Comparison of ENCODE assay signal across 22 cellular contexts in genomic region chr11:43953521-43953920, GRCh38.
"Had no signal": no experiment of that assay in that cellular context is flagged by ENCODE, and none has a peak within 500 bp of the region (broad histone marks: within the 10 kb centered on the region; RNA-seq: fewer than 3 reads in every experiment).

No MANE protein-coding gene starts in this region.

- H3K4me1 ChIP-seq: gastrocnemius medialis, spleen, testis, tibial nerve, upper lobe of right lung, vagina had no signal

- H3K27ac ChIP-seq: epithelial cell of prostate, esophagus muscularis mucosa, gastrocnemius medialis, spleen, testis, tibial nerve, upper lobe of right lung, vagina had no signal

- H3K36me3 Mint-ChIP-seq: natural killer cell; stimulated activated memory B cell treated with anti-CD40 and anti-IgM and Interleukin-4, amounts not matched to agents 10 μg/mL and 1 μg/mL and 100 μg/mL, for 72 hours had no signal

- H3K27me3 ChIP-seq: esophagus muscularis mucosa, gastrocnemius medialis, testis, tibial nerve, upper lobe of right lung, vagina had no signal

- H3K27ac Mint-ChIP-seq: dendritic cell treated with granulocyte-macrophage colony-stimulating factor and Interleukin-4, amounts not matched to agents 40 ng/mL and 50 ng/mL, for 4 days; effector memory CD8-positive, alpha-beta T cell; natural killer cell; stimulated activated memory B cell treated with anti-CD40 and anti-IgM and Interleukin-4, amounts not matched to agents 10 μg/mL and 1 μg/mL and 100 μg/mL, for 72 hours; stimulated activated naive CD8-positive, alpha-beta T cell treated with anti-CD3 and anti-CD28 coated beads, Interleukin-15, amount 100 ng/mL, for 72 hours had no signal

- H3K4me3 ChIP-seq: esophagus muscularis mucosa, gastrocnemius medialis, mucosa of descending colon, spleen, testis, tibial nerve, upper lobe of right lung, vagina had no signal

- H3K4me3 Mint-ChIP-seq: dendritic cell treated with granulocyte-macrophage colony-stimulating factor and Interleukin-4, amounts not matched to agents 40 ng/mL and 50 ng/mL, for 4 days; effector memory CD8-positive, alpha-beta T cell; natural killer cell; neural crest cell; stimulated activated memory B cell treated with anti-CD40 and anti-IgM and Interleukin-4, amounts not matched to agents 10 μg/mL and 1 μg/mL and 100 μg/mL, for 72 hours; stimulated activated naive CD8-positive, alpha-beta T cell treated with anti-CD3 and anti-CD28 coated beads, Interleukin-15, amount 100 ng/mL, for 72 hours had no signal

- ATAC-seq: effector memory CD8-positive, alpha-beta T cell; gastrocnemius medialis; left colon; mucosa of descending colon; natural killer cell; sciatic nerve; stimulated activated memory B cell treated with anti-CD40 and anti-IgM and Interleukin-4, amounts not matched to agents 10 μg/mL and 1 μg/mL and 100 μg/mL, for 72 hours; stimulated activated naive CD8-positive, alpha-beta T cell treated with anti-CD3 and anti-CD28 coated beads, Interleukin-15, amount 100 ng/mL, for 72 hours; upper lobe of right lung had no signal

- H3K36me3 ChIP-seq: esophagus muscularis mucosa, gastrocnemius medialis, spleen, tibial nerve, upper lobe of right lung, vagina had no signal

- H3K9me3 ChIP-seq: esophagus muscularis mucosa, gastrocnemius medialis, mucosa of descending colon, testis, tibial nerve, upper lobe of right lung, vagina had no signal

- H3K9me3 Mint-ChIP-seq: dendritic cell treated with granulocyte-macrophage colony-stimulating factor and Interleukin-4, amounts not matched to agents 40 ng/mL and 50 ng/mL, for 4 days; effector memory CD8-positive, alpha-beta T cell; natural killer cell; stimulated activated memory B cell treated with anti-CD40 and anti-IgM and Interleukin-4, amounts not matched to agents 10 μg/mL and 1 μg/mL and 100 μg/mL, for 72 hours had no signal

- H3K4me1 Mint-ChIP-seq: natural killer cell; neural crest cell; stimulated activated memory B cell treated with anti-CD40 and anti-IgM and Interleukin-4, amounts not matched to agents 10 μg/mL and 1 μg/mL and 100 μg/mL, for 72 hours; stimulated activated naive CD8-positive, alpha-beta T cell treated with anti-CD3 and anti-CD28 coated beads, Interleukin-15, amount 100 ng/mL, for 72 hours had no signal

- DNase-seq: effector memory CD8-positive, alpha-beta T cell; gastrocnemius medialis; glutamatergic neuron; left colon; mucosa of descending colon; natural killer cell; posterior cingulate gyrus; spleen; stimulated activated CD4-positive, alpha-beta T cell treated with anti-CD3 and anti-CD28 coated beads, Interleukin-15, amount 100 ng/mL, for 24 hours; stimulated activated CD4-positive, alpha-beta T cell treated with anti-CD3 and anti-CD28 coated beads, Interleukin-1b, Interleukin-23, amount 100 ng/mL, for 48 hours; stimulated activated CD4-positive, alpha-beta T cell treated with anti-CD3 and anti-CD28 coated beads, Interleukin-4, amount 100 ng/mL, for 24 hours; stimulated activated naive CD8-positive, alpha-beta T cell treated with anti-CD3 and anti-CD28 coated beads, Interleukin-15, amount 100 ng/mL, for 72 hours; testis; upper lobe of right lung had no signal
